ENCODE assay signal across 8 cellular contexts in genomic region chr19:50461066-50461875, GRCh38. TPM values are rescaled to one million over a fixed set of nuclear protein-coding genes. Genes with fewer than 3 reads are reported as not detected.
DNase-seq lines count a peak whose midpoint lies in the region; ATAC-seq and TF ChIP-seq lines count a peak whose summit lies in the region.

No MANE protein-coding gene starts in this region.

- H3K4me1 Mint-ChIP-seq in activated naive CD4-positive, alpha-beta T cell treated with anti-CD3 and anti-CD28 coated beads for 36 hours (ENCODE audit: low read depth): peaks cover 15% of the 10 kb centered on the region

- H3K9me3 Mint-ChIP-seq in activated naive CD4-positive, alpha-beta T cell treated with anti-CD3 and anti-CD28 coated beads for 36 hours: no peaks in the 10 kb centered on the region

- no peak overlapping the region for H3K4me3 ChIP-seq in Karpas-422 (ENCODE audit: low read length)

- no peak overlapping the region; the same call in 1 of the 2 replicates for H3K9ac ChIP-seq in Karpas-422 (ENCODE audit: low read length)

- H3K27ac Mint-ChIP-seq in activated naive CD4-positive, alpha-beta T cell treated with anti-CD3 and anti-CD28 coated beads for 36 hours: no peak overlapping the region

- POLR2A ChIA-PET in RWPE1 (lab: Yijun Ruan, JAX; ENCODE audit: low non-redundant PET): no interaction called here

- no peaks in the 10 kb centered on the region for H4K20me1 ChIP-seq in Karpas-422 (ENCODE audit: insufficient read depth, low read depth, low read length)

- TF ChIP-seq CTCF in RWPE1 (conservative IDR thresholded peaks at IDR 0.05; ENCODE audit: low read depth): peak; percentile 82

- DNase-seq in NCI-H524 (lab: John Stamatoyannopoulos, UW) (peak; percentile 37 to 75), NCI-H524 treated with DMSO at 0.1 percent for 48 hours (lab: John Stamatoyannopoulos, UW) (no peak), Karpas-422 (peak; percentile 93), RWPE1 (ENCODE audit: low spot score) (peak; percentile 85), glomerular visceral epithelial cell (ENCODE audit: extremely low spot score) (peak; percentile 80), putamen (ENCODE audit: low spot score) (peak; percentile 15)
- peak; percentile 78 for DNase-seq in activated naive CD4-positive, alpha-beta T cell treated with anti-CD3 and anti-CD28 coated beads for 36 hours

- H3K27me3 ChIP-seq in Karpas-422 (ENCODE audit: low read length): no peaks in the 10 kb centered on the region

- H3K36me3 Mint-ChIP-seq in activated naive CD4-positive, alpha-beta T cell treated with anti-CD3 and anti-CD28 coated beads for 36 hours (ENCODE audit: low read depth): no peaks in the 10 kb centered on the region

- intact Hi-C loops in activated naive CD4-positive, alpha-beta T cell treated with anti-CD3 and anti-CD28 coated beads for 36 hours (cut with micrococcal nuclease): loop anchor here (1.0 to 10.0 kb wide), 3 partner anchors 93 to 206 kb away; no protein-coding TSS in a partner anchor

- H3K9me3 ChIP-seq in Karpas-422 (ENCODE audit: low read length): no peaks in the 10 kb centered on the region

- H3K4me3 Mint-ChIP-seq in activated naive CD4-positive, alpha-beta T cell treated with anti-CD3 and anti-CD28 coated beads for 36 hours: no peak overlapping the region

- peaks cover 18% of the 10 kb centered on the region for H3K4me1 ChIP-seq in Karpas-422 (ENCODE audit: low read length)

- no peak for ATAC-seq in HG03460 (IDR thresholded peaks at IDR 0.05; ENCODE audit: unreplicated experiment)

- CTCF ChIA-PET in RWPE1 (lab: Yijun Ruan, JAX): interaction anchor here (0.7 to 1.5 kb wide), 6 partner anchors 11 to 93 kb away, joined by 3 to 10 read pairs (median 4); no protein-coding TSS in a partner anchor
- CTCF ChIA-PET in activated naive CD4-positive, alpha-beta T cell treated with anti-CD3 and anti-CD28 coated beads for 36 hours (lab: Charles Lee): interaction anchor here (0.6 to 1.9 kb wide), 13 partner anchors 11 to 190 kb away, joined by 3 to 11 read pairs (median 4); partner anchors contain the start of gene NR1H2

- H2AFZ ChIP-seq in Karpas-422 (ENCODE audit: low read length): no peak overlapping the region

- H3K36me3 ChIP-seq in Karpas-422 (ENCODE audit: insufficient read depth, low read length): no peaks in the 10 kb centered on the region

- peaks cover 33% of the 10 kb centered on the region for H3K27me3 Mint-ChIP-seq in activated naive CD4-positive, alpha-beta T cell treated with anti-CD3 and anti-CD28 coated beads for 36 hours (ENCODE audit: low read depth)

- H3K27ac ChIP-seq in Karpas-422 (ENCODE audit: low read length) (peak overlapping the region; percentile 90), RWPE1 (no peak overlapping the region)

- H3K9me2 ChIP-seq in Karpas-422 (replicated peaks; ENCODE audit: insufficient read depth, low read length): no peaks in the 10 kb centered on the region

- no peak overlapping the region for H3K4me2 ChIP-seq in Karpas-422 (ENCODE audit: low read depth, low read length, poor library complexity, severe bottlenecking)

- no peaks in the 10 kb centered on the region for H3K79me2 ChIP-seq in Karpas-422 (ENCODE audit: low read length)

RNA-seq across cellular contexts. Expression of gene EMC10, which starts 15.0 kb away (rescaled TPM):
- 63.7 and 93.4 TPM in 2 replicates for total RNA-seq in Karpas-422 (2014; rRNA removed; shearing (Covaris generic); ENCODE audit: low replicate concordance)
- 10 to 100 TPM; 28.4 to 29.2 TPM for total RNA-seq in activated naive CD4-positive, alpha-beta T cell treated with anti-CD3 and anti-CD28 coated beads for 36 hours

RNA-seq across cellular contexts. Expression of gene GARIN5A, which starts 15.4 kb away (rescaled TPM):
- 1.2 TPM in 1 of 2 replicates, not detected in the other for total RNA-seq in Karpas-422 (2014; rRNA removed; shearing (Covaris generic); ENCODE audit: low replicate concordance)
- total RNA-seq in activated naive CD4-positive, alpha-beta T cell treated with anti-CD3 and anti-CD28 coated beads for 36 hours: under 1 TPM in 1 of 2 experiments, not detected in 1; 0.57 TPM

RNA-seq across cellular contexts. Expression of gene MYBPC2, which starts 28.6 kb away (rescaled TPM):
- total RNA-seq in Karpas-422 (2014; rRNA removed; shearing (Covaris generic); ENCODE audit: low replicate concordance): 23.4 and 48.3 TPM in 2 replicates
- 1 to 10 TPM in 1 of 2 experiments, under 1 TPM in 1; 0.64 to 1.6 TPM for total RNA-seq in activated naive CD4-positive, alpha-beta T cell treated with anti-CD3 and anti-CD28 coated beads for 36 hours

RNA-seq across cellular contexts. Expression of gene SPIB, which starts 42.5 kb away (rescaled TPM):
- 221 and 239 TPM in 2 replicates for total RNA-seq in Karpas-422 (2014; rRNA removed; shearing (Covaris generic); ENCODE audit: low replicate concordance)
- total RNA-seq in activated naive CD4-positive, alpha-beta T cell treated with anti-CD3 and anti-CD28 coated beads for 36 hours: under 1 TPM; 0.36 to 0.47 TPM

RNA-seq across cellular contexts. Expression of gene JOSD2, which starts 49.7 kb away (rescaled TPM):
- total RNA-seq in Karpas-422 (2014; rRNA removed; shearing (Covaris generic); ENCODE audit: low replicate concordance): 15.8 and 42.3 TPM in 2 replicates
- total RNA-seq in activated naive CD4-positive, alpha-beta T cell treated with anti-CD3 and anti-CD28 coated beads for 36 hours: 10 to 100 TPM; 17.2 to 17.9 TPM
